ENCODE assay signal across 8 cellular contexts in genomic region chr16:17273142-17273561, GRCh38.
DNase-seq lines count a peak whose midpoint lies in the region; ATAC-seq lines count a peak whose summit lies in the region.

No MANE protein-coding gene starts in this region.

- no peaks in the 10 kb centered on the region for H3K9me3 ChIP-seq in mesodermal cell (ENCODE audit: control insufficient read depth, low read length)

- no peak overlapping the region for H3K4me3 ChIP-seq in mesodermal cell (ENCODE audit: extremely low read depth, insufficient read depth, low read length, poor library complexity, severe bottlenecking)

- peak; percentile 56 for DNase-seq in ACHN
- DNase-seq in HT-29 (ENCODE audit: low spot score) = peak; percentile 48
- peak; percentile 3 for DNase-seq in activated gamma-delta T cell treated with anti-CD3 and anti-CD28 coated beads, Interleukin-2, amount 50 U/mL, for 16 hours (ENCODE audit: low read depth)
- no peak for DNase-seq in NCI-H69 (lab: John Stamatoyannopoulos, UW)
- DNase-seq in NCI-H187 treated with DMSO at 0.1 percent for 48 hours (lab: John Stamatoyannopoulos, UW) = no peak

- H3K36me3 ChIP-seq in mesodermal cell (ENCODE audit: control insufficient read depth, insufficient read depth, low read length) = no peaks in the 10 kb centered on the region

- WGBS in mesodermal cell (ENCODE audit: insufficient coverage in 2 of 2), 2 experiments = 65 to 83% methylated on average over 4 of the region's 4 CpGs

- H3K27ac ChIP-seq in mesodermal cell (ENCODE audit: low read depth, low read length, severe bottlenecking) = peak overlapping the region; percentile 47

- peaks cover 5% of the 10 kb centered on the region for H3K4me1 ChIP-seq in mesodermal cell (ENCODE audit: control insufficient read depth, insufficient read depth, low read length, poor library complexity, severe bottlenecking)

- in situ Hi-C loops in ACHN (cut with HindIII; ENCODE audit: low pct_ligation_motif_present, low pct_unique_long_range_greater_than_20kb, low sequenced_read_pairs) = no loop called here

- ATAC-seq in GM21367 (IDR thresholded peaks at IDR 0.05; ENCODE audit: unreplicated experiment) (no peak), HG02885 (IDR thresholded peaks at IDR 0.05; ENCODE audit: poor library complexity, unreplicated experiment) (no peak)

Comparison
In these comparisons a context has a peak if more than half of its experiments do, and no peak if none do; other contexts are left out.
1. DNase-seq: peak in ACHN (single experiment), HT-29 (single experiment) and activated gamma-delta T cell treated with anti-CD3 and anti-CD28 coated beads, Interleukin-2, amount 50 U/mL, for 16 hours (single experiment); none in NCI-H69 (single experiment) and NCI-H187 treated with DMSO at 0.1 percent for 48 hours (single experiment).